ENCODE assay signal across 20 cellular contexts in the genomic region with DNA sequence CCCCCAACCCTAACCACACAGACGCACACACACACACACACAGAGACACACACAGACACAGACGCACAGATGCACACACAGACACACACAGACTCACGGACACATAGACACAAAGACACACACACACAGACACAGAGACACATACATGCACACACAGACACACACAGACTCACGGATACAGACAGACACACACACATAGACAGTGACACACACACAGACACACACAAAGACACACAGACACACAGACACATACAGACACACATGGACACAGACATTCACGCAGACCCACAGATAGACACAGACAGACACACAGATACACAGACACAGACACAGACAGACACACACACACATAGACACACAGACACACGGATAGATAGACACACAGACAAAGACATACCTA. TPM values are rescaled to one million over a fixed set of nuclear protein-coding genes. Genes with fewer than 3 reads are reported as not detected.
A peak's percentile ranks its signal among the peaks of the same experiment; 100 is the strongest.
DNase-seq lines count a peak whose midpoint lies in the region; ATAC-seq, FAIRE-seq and TF ChIP-seq lines count a peak whose summit lies in the region.
"Had no signal": no experiment of that assay in that cellular context is flagged by ENCODE, and none has a peak within 500 bp of the region (broad histone marks: within the 10 kb centered on the region; RNA-seq: fewer than 3 reads in every experiment).

No MANE protein-coding gene starts in this region.

- H3K9me3 ChIP-seq in PC-9 (ENCODE audit: insufficient read depth, low read depth) (no peaks in the 10 kb centered on the region), H1 (ENCODE audit: insufficient read depth in 2 of 2, low read depth in 1 of 2, low read length in 1 of 2) (peaks cover 4 to 6% of the 10 kb centered on the region in 2 experiments; a peak in 1 of 4 replicates), neuronal stem cell (replicated peaks in 1 of 2; ENCODE audit: control insufficient read depth in 2 of 2, insufficient read depth in 1 of 2, low read depth in 1 of 2, low read length in 2 of 2) (peaks cover 0 to 6% of the 10 kb centered on the region in 2 donors), aorta (ENCODE audit: control insufficient read depth, low read length) (peaks cover 2% of the 10 kb centered on the region)
- H3K9me3 ChIP-seq: BE2C, HAP-1 had no signal

- no peak overlapping the region for H3K23ac ChIP-seq in H1 (ENCODE audit: insufficient read length)
- no peak overlapping the region for H3K23ac ChIP-seq in neuronal stem cell (ENCODE audit: low read depth, low read length, poor library complexity)

- H3K79me1 ChIP-seq in H1 (ENCODE audit: low read depth, low read length): no peaks in the 10 kb centered on the region
- no peaks in the 10 kb centered on the region for H3K79me1 ChIP-seq in neuronal stem cell (ENCODE audit: low read depth, low read length)

- no peak for TF ChIP-seq CTCF in PC-9 (conservative IDR thresholded peaks at IDR 0.05)
- TF ChIP-seq CTCF in H1 (IDR thresholded peaks at IDR 0.05; ENCODE audit: control extremely low read depth in 1 of 3, insufficient read depth in 1 of 3, low read depth in 1 of 3, low read length in 3 of 3): no peak

- peaks cover 10% of the 10 kb centered on the region for H3F3A ChIP-seq in PC-9 (ENCODE audit: insufficient read depth, low read depth)

- H3K36me3 Mint-ChIP-seq in activated naive CD4-positive, alpha-beta T cell treated with anti-CD3 and anti-CD28 coated beads, Interleukin-2, amount 10 ng/mL, durations not matched to agents 7 days and 5 days: no peaks in the 10 kb centered on the region
- H3K36me3 Mint-ChIP-seq: CD4-positive, alpha-beta memory T cell had no signal

- intact Hi-C loops in PC-9 (cut with micrococcal nuclease; ENCODE audit: unreplicated experiment): no loop called here
- intact Hi-C loops in aorta (cut with DNase I): no loop called here

- TF ChIP-seq EP300 in H1 (IDR thresholded peaks at IDR 0.05; ENCODE audit: borderline replicate concordance in 1 of 2, low read depth in 2 of 2, low read length in 2 of 2): no peak

- no peak for DNase-seq in GM12892 (ENCODE audit: insufficient read length)
- no peak for DNase-seq in PC-9
- no peak for DNase-seq in H1 (ENCODE audit: low read depth in 1 of 2, low spot score in 2 of 2)
- DNase-seq in neuronal stem cell (ENCODE audit: low spot score): no peak
- DNase-seq in activated naive CD4-positive, alpha-beta T cell treated with anti-CD3 and anti-CD28 coated beads, Interleukin-2, amount 10 ng/mL, durations not matched to agents 7 days and 5 days: no peak
- no peak for DNase-seq in NCI-H187 treated with DMSO at 0.1 percent for 48 hours (lab: John Stamatoyannopoulos, UW)
- DNase-seq in aorta: no peak
- DNase-seq: BE2C; CD4-positive, alpha-beta memory T cell; COR-L47; DND-41; GDM1; HFFc6; KG1 had no signal

- no peaks in the 10 kb centered on the region for H3K9me2 ChIP-seq in PC-9 (ENCODE audit: insufficient read depth)

- H3K79me2 ChIP-seq in PC-9 (ENCODE audit: low read depth) (no peaks in the 10 kb centered on the region), H1 (ENCODE audit: control insufficient read depth in 1 of 2, insufficient read depth in 2 of 2, low read length in 2 of 2) (no peaks in the 10 kb centered on the region)

- H2BK15ac ChIP-seq in H1 (ENCODE audit: low read length) (no peak overlapping the region; the same call in 1 of the 2 replicates), neuronal stem cell (ENCODE audit: low read length) (no peak overlapping the region)

- CTCF ChIA-PET in PC-9 (lab: Charles Lee) (no interaction called here), H1 (lab: Charles Lee; ENCODE audit: partially characterized antibody) (no interaction called here)
- CTCF ChIA-PET in activated naive CD4-positive, alpha-beta T cell treated with anti-CD3 and anti-CD28 coated beads, Interleukin-2, amount 10 ng/mL, durations not matched to agents 7 days and 5 days (lab: Charles Lee): no interaction called here

- no TSS peak for BruUV-seq in PC-9 (replicated peaks; lab: Mats Ljungman, UMichigan)

- H3K56ac ChIP-seq in H1 (replicated peaks; ENCODE audit: insufficient read length, low read depth, low read length): peak overlapping the region; percentile 77

- peak overlapping the region; percentile 66; the same call in 1 of the 2 replicates for H3K27ac ChIP-seq in PC-9
- H3K27ac ChIP-seq in H1 (ENCODE audit: low read depth, low read length): no peak overlapping the region
- H3K27ac ChIP-seq in neuronal stem cell (replicated peaks; ENCODE audit: low read length): no peak overlapping the region
- no peak overlapping the region for H3K27ac ChIP-seq in aorta (ENCODE audit: low read depth in 1 of 2, low read length in 2 of 2)
- H3K27ac ChIP-seq: HL-60 had no signal

- no peak overlapping the region for H3K4me3 Mint-ChIP-seq in activated naive CD4-positive, alpha-beta T cell treated with anti-CD3 and anti-CD28 coated beads, Interleukin-2, amount 10 ng/mL, durations not matched to agents 7 days and 5 days
- H3K4me3 Mint-ChIP-seq: CD4-positive, alpha-beta memory T cell; GM23338; HFFc6 had no signal

- peaks cover 82% of the 10 kb centered on the region for H3K4me1 ChIP-seq in PC-9 (replicated peaks; ENCODE audit: insufficient read depth)
- H3K4me1 ChIP-seq in H1 (replicated peaks in 1 of 4; ENCODE audit: control insufficient read depth in 3 of 4, insufficient read depth in 4 of 4, low read length in 3 of 4): peaks cover 0 to 3% (median 0%) of the 10 kb centered on the region in 4 experiments; a peak in 1 of 7 replicates
- H3K4me1 ChIP-seq in neuronal stem cell (ENCODE audit: control insufficient read depth in 2 of 2, insufficient read depth in 1 of 2, low read depth in 1 of 2, low read length in 2 of 2): no peaks in the 10 kb centered on the region
- H3K4me1 ChIP-seq in aorta (ENCODE audit: control insufficient read depth in 1 of 2, insufficient read depth in 2 of 2, low read length in 2 of 2): no peaks in the 10 kb centered on the region
- H3K4me1 ChIP-seq: BE2C, HAP-1 had no signal

- FAIRE-seq in GM12892 (lab: Jason Lieb, UNC) (peak; percentile 21), H1 (lab: Jason Lieb, UNC) (no peak)
- FAIRE-seq: A204.1 had no signal

- H2BK12ac ChIP-seq in H1 (ENCODE audit: low read depth, low read length) (peak overlapping the region; percentile 29; the same call in 1 of the 2 replicates), neuronal stem cell (ENCODE audit: low read length) (no peak overlapping the region)

- no peak overlapping the region for H3K27ac Mint-ChIP-seq in activated naive CD4-positive, alpha-beta T cell treated with anti-CD3 and anti-CD28 coated beads, Interleukin-2, amount 10 ng/mL, durations not matched to agents 7 days and 5 days
- H3K27ac Mint-ChIP-seq: CD4-positive, alpha-beta memory T cell; GM23338; HFFc6 had no signal

- no peaks in the 10 kb centered on the region for H3K4me1 Mint-ChIP-seq in activated naive CD4-positive, alpha-beta T cell treated with anti-CD3 and anti-CD28 coated beads, Interleukin-2, amount 10 ng/mL, durations not matched to agents 7 days and 5 days
- H3K4me1 Mint-ChIP-seq: CD4-positive, alpha-beta memory T cell had no signal

- H4K20me1 ChIP-seq in PC-9 (ENCODE audit: insufficient read depth) (no peaks in the 10 kb centered on the region), H1 (replicated peaks in 1 of 2; ENCODE audit: control insufficient read depth in 1 of 2, insufficient read depth in 2 of 2, low read length in 2 of 2) (peaks cover 0 to 3% of the 10 kb centered on the region in 2 experiments)

- H4K8ac ChIP-seq in H1 (ENCODE audit: extremely low read depth, insufficient read depth, low read length) (no peak overlapping the region), neuronal stem cell (ENCODE audit: low read depth, low read length) (no peak overlapping the region)

- H2AFZ ChIP-seq in PC-9 (no peak overlapping the region), H1 (ENCODE audit: low read length) (no peak overlapping the region), neuronal stem cell (ENCODE audit: low read length) (no peak overlapping the region)
- H2AFZ ChIP-seq: GM23338 had no signal

- no peak for ATAC-seq in GM19035 (IDR thresholded peaks at IDR 0.05; ENCODE audit: unreplicated experiment)
- ATAC-seq in aorta (ENCODE audit: low FRiP score): no peak
- ATAC-seq: GM23338 had no signal

- H2BK5ac ChIP-seq in H1 (ENCODE audit: low read depth, low read length) (no peak overlapping the region), neuronal stem cell (ENCODE audit: low read length) (no peak overlapping the region)

- peaks cover 3% of the 10 kb centered on the region for H3K9me3 Mint-ChIP-seq in activated naive CD4-positive, alpha-beta T cell treated with anti-CD3 and anti-CD28 coated beads, Interleukin-2, amount 10 ng/mL, durations not matched to agents 7 days and 5 days

- no peak for TF ChIP-seq POLR2A in GM12892 (IDR thresholded peaks at IDR 0.05; ENCODE audit: low read depth, low read length)
- TF ChIP-seq POLR2A in H1 (IDR thresholded peaks at IDR 0.05; ENCODE audit: control extremely low read depth in 1 of 2, low read depth in 2 of 2, low read length in 2 of 2): no peak

- H3K4me2 ChIP-seq in PC-9 (peak overlapping the region; percentile 28; the same call in 1 of the 2 replicates), H1 (ENCODE audit: insufficient read depth in 1 of 2, low read depth in 2 of 2, low read length in 2 of 2) (no peak overlapping the region), neuronal stem cell (ENCODE audit: insufficient read depth, low read length, poor library complexity, severe bottlenecking) (no peak overlapping the region)
- H3K4me2 ChIP-seq: GM23338 had no signal

- H3K9ac ChIP-seq in H1 (replicated peaks in 1 of 4; ENCODE audit: extremely low read depth in 1 of 4, low read depth in 3 of 4, low read length in 3 of 4) (no peak overlapping the region), neuronal stem cell (ENCODE audit: low read depth, low read length, poor library complexity) (no peak overlapping the region)

- H3K14ac ChIP-seq in H1 (ENCODE audit: insufficient read length) (no peak overlapping the region), neuronal stem cell (ENCODE audit: low read length) (no peak overlapping the region)

- H4K91ac ChIP-seq in H1 (replicated peaks; ENCODE audit: insufficient read length, low read length) (peak overlapping the region; percentile 74), neuronal stem cell (ENCODE audit: low read depth, low read length, poor library complexity) (no peak overlapping the region)

- H3K27me3 ChIP-seq in PC-9 (ENCODE audit: insufficient read depth, low read depth) (no peaks in the 10 kb centered on the region), H1 (replicated peaks in 1 of 4; ENCODE audit: control insufficient read depth in 3 of 4, extremely low read depth in 1 of 4, insufficient read depth in 3 of 4, low read length in 3 of 4) (no peaks in the 10 kb centered on the region), neuronal stem cell (ENCODE audit: control insufficient read depth in 3 of 3, insufficient read depth in 3 of 3, low read depth in 1 of 3, low read length in 3 of 3) (peaks cover 0 to 30% (median 0%) of the 10 kb centered on the region in 3 experiments), aorta (ENCODE audit: control insufficient read depth in 1 of 2, insufficient read depth in 2 of 2, low read length in 1 of 2) (no peaks in the 10 kb centered on the region)
- H3K27me3 ChIP-seq: BE2C had no signal

- H3K36me3 ChIP-seq in PC-9 (ENCODE audit: low read depth): no peaks in the 10 kb centered on the region
- no peaks in the 10 kb centered on the region for H3K36me3 ChIP-seq in H1 (ENCODE audit: control insufficient read depth in 2 of 4, insufficient read depth in 4 of 4, low read length in 3 of 4)
- no peaks in the 10 kb centered on the region for H3K36me3 ChIP-seq in neuronal stem cell (replicated peaks in 1 of 2; ENCODE audit: control insufficient read depth in 2 of 2, insufficient read depth in 2 of 2, low read length in 2 of 2)
- no peaks in the 10 kb centered on the region for H3K36me3 ChIP-seq in aorta (ENCODE audit: control insufficient read depth in 1 of 2, insufficient read depth in 2 of 2, low read length in 1 of 2)
- H3K36me3 ChIP-seq: BE2C, HAP-1 had no signal

- 0 out of 2 replicates have a peak overlapping the region, but pooled peaks have one; percentile 61 for H2BK20ac ChIP-seq in H1 (ENCODE audit: low read length)

- H3K18ac ChIP-seq in H1 (ENCODE audit: extremely low read depth, low read length) (no peak overlapping the region), neuronal stem cell (ENCODE audit: low read length) (peak overlapping the region; percentile 44)

- POLR2A ChIA-PET in PC-9 (lab: Charles Lee; ENCODE audit: unreplicated experiment) (no interaction called here), H1 (lab: Charles Lee; ENCODE audit: partially characterized antibody) (no interaction called here)

- no peak for TF ChIP-seq RAD21 in H1 (IDR thresholded peaks at IDR 0.05 in 1 of 2, conservative IDR thresholded peaks at IDR 0.05 in 1 of 2; ENCODE audit: low read depth in 2 of 2, low read length in 2 of 2)

- H3K4ac ChIP-seq in H1 (replicated peaks; ENCODE audit: insufficient read length, low read depth, low read length) (peak overlapping the region; percentile 85), neuronal stem cell (ENCODE audit: low read length) (no peak overlapping the region)

- H3K4me3 ChIP-seq in PC-9 (no peak overlapping the region), H1 (ENCODE audit: extremely low read depth in 1 of 4, insufficient read depth in 2 of 4, low read depth in 3 of 4, low read length in 4 of 4) (no peak overlapping the region), neuronal stem cell (ENCODE audit: low read length in 2 of 2) (peak overlapping the region in 1 of 2 donors; percentile 59), aorta (ENCODE audit: low read length in 2 of 2) (no peak overlapping the region)
- H3K4me3 ChIP-seq: GM23338, HAP-1 had no signal

- H3K23me2 ChIP-seq in H1 (ENCODE audit: low read depth, low read length): peaks cover 12% of the 10 kb centered on the region; the same call in 1 of the 2 replicates

- WGBS in H1 (ENCODE audit: extremely low coverage in 1 of 2, insufficient coverage in 1 of 2, insufficient read length in 1 of 2, insufficient replicate concordance in 2 of 2, low coverage in 1 of 2, low lambda C conversion rate in 2 of 2, missing lambda C conversion rate in 1 of 2), 2 experiments: 88% methylated on average over 6 of the region's 6 CpGs; no CpG with 5 or more reads in 1 of the 2 experiments
- no CpG with 5 or more reads among the region's 6 CpGs for WGBS in neuronal stem cell (ENCODE audit: extremely low coverage in 2 of 2, insufficient read length in 2 of 2, insufficient replicate concordance in 1 of 2), 2 donors
- 83 to 95% methylated on average over 6 of the region's 6 CpGs for WGBS in aorta, 2 donors

- no peak overlapping the region for H4K5ac ChIP-seq in H1 (ENCODE audit: insufficient read length, low read depth, low read length)

- H2AK5ac ChIP-seq in H1 (ENCODE audit: low read depth, low read length): no peak overlapping the region
- H2AK5ac ChIP-seq in neuronal stem cell (ENCODE audit: low read depth, low read length): peak overlapping the region; percentile 78

- H3K27me3 Mint-ChIP-seq in activated naive CD4-positive, alpha-beta T cell treated with anti-CD3 and anti-CD28 coated beads, Interleukin-2, amount 10 ng/mL, durations not matched to agents 7 days and 5 days: peaks cover 17% of the 10 kb centered on the region

- H2BK120ac ChIP-seq in H1 (replicated peaks; ENCODE audit: low read depth, low read length) (peak overlapping the region; percentile 72), neuronal stem cell (ENCODE audit: low read depth, low read length) (no peak overlapping the region)

RNA-seq across cellular contexts. Expression of gene CALML5, which starts 2.1 kb away (rescaled TPM):
- polyA plus RNA-seq in GM12892 (2012; ENCODE audit: missing spikeins): not detected
- total RNA-seq in PC-9 (2021) (3.0 and 6.3 TPM in 2 replicates), aorta (not detected)
- total RNA-seq in H1 (2021; fragmentation: NEBNext Ultra II Directional; extraction: Animal tissue kit (Norgen Biotek cat#: 25700)): 0.38 TPM in 1 of 2 replicates, not detected in the other
- polyA plus RNA-seq in H1 (2011; rRNA removed) (0.09 TPM in 1 of 2 replicates, not detected in the other), aorta (not detected)
- polyA plus RNA-seq in H1 (2011; cell fraction: cytosol; rRNA removed): not detected
- polyA plus RNA-seq in H1 (2011; cell fraction: nucleus; rRNA removed): not detected
- polyA plus RNA-seq in H1 (2012, experiment 1 of 2): not detected in 4 replicates
- not detected for polyA plus RNA-seq in H1 (2012, experiment 2 of 2)
- not detected for polyA plus RNA-seq in H1 (2013, experiment 1 of 2)
- not detected for polyA plus RNA-seq in H1 (2013, experiment 2 of 2)
- polyA minus RNA-seq in H1 (2011; rRNA and poly(A)+ RNA removed): not detected in 2 replicates
- polyA minus RNA-seq in H1 (2011; cell fraction: cytosol; rRNA and poly(A)+ RNA removed): not detected
- not detected for polyA minus RNA-seq in H1 (2011; cell fraction: nucleus; rRNA and poly(A)+ RNA removed)
- not detected for polyA plus RNA-seq in neuronal stem cell (2013, experiment 1 of 2)
- polyA plus RNA-seq in neuronal stem cell (2013, experiment 2 of 2): not detected
- total RNA-seq: CD4-positive, alpha-beta memory T cell; GM23338; HFFc6 had no signal
- polyA plus RNA-seq: AG04450; CD4-positive, alpha-beta memory T cell had no signal

RNA-seq across cellular contexts. Expression of gene CALML3, which starts 27.5 kb away (rescaled TPM):
- not detected for polyA plus RNA-seq in GM12892 (2012; ENCODE audit: missing spikeins)
- total RNA-seq in PC-9 (2021): not detected in 2 replicates
- not detected in 2 replicates for total RNA-seq in H1 (2021; fragmentation: NEBNext Ultra II Directional; extraction: Animal tissue kit (Norgen Biotek cat#: 25700))
- polyA plus RNA-seq in H1 (2011; rRNA removed): not detected in 2 replicates
- not detected for polyA plus RNA-seq in H1 (2011; cell fraction: cytosol; rRNA removed)
- not detected for polyA plus RNA-seq in H1 (2011; cell fraction: nucleus; rRNA removed)
- not detected in 4 replicates for polyA plus RNA-seq in H1 (2012, experiment 1 of 2)
- not detected for polyA plus RNA-seq in H1 (2012, experiment 2 of 2)
- not detected for polyA plus RNA-seq in H1 (2013, experiment 1 of 2)
- not detected for polyA plus RNA-seq in H1 (2013, experiment 2 of 2)
- polyA minus RNA-seq in H1 (2011; rRNA and poly(A)+ RNA removed): not detected in 2 replicates
- not detected for polyA minus RNA-seq in H1 (2011; cell fraction: cytosol; rRNA and poly(A)+ RNA removed)
- not detected for polyA minus RNA-seq in H1 (2011; cell fraction: nucleus; rRNA and poly(A)+ RNA removed)
- polyA plus RNA-seq in neuronal stem cell (2013, experiment 1 of 2): not detected
- not detected for polyA plus RNA-seq in neuronal stem cell (2013, experiment 2 of 2)
- not detected for total RNA-seq in aorta
- under 1 TPM; 0.10 to 0.13 TPM for polyA plus RNA-seq in aorta
- total RNA-seq: CD4-positive, alpha-beta memory T cell; GM23338; HFFc6 had no signal
- polyA plus RNA-seq: AG04450; CD4-positive, alpha-beta memory T cell; GM23338 had no signal
